In the genomic region with DNA sequence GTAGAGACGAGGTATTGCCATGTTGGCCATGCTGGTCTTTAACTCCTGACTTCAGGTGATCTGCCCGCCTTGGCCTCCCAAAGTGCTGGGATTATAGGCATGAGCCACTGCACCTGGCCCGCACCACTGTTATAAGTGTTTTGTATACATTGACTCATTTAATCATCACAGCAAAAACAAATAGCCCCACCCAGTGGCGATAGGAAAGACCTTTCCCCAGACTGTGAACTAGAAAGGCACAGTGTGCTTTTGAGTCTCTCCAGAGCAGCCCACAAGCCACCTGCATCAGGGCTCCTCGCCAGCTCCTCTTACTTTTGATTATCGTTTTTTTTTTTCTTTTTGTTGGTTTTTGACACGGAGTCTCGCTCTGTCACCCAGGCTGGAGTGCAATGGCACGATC, we compare ENCODE assay signal across 1 cellular context.
TF ChIP-seq lines count a peak whose summit lies in the region.

No MANE protein-coding gene starts in this region.

TF ChIP-seq in IMR-90, 13 proteins besides CTCF, POLR2A, EP300 and RAD21:
- TF ChIP-seq ELK1 (IDR thresholded peaks at IDR 0.05; ENCODE audit: borderline replicate concordance, low read depth, low read length) (no peak), SMC3 (IDR thresholded peaks at IDR 0.05; ENCODE audit: low read depth, low read length) (no peak), RFX5 (IDR thresholded peaks at IDR 0.05; ENCODE audit: low read depth, low read length) (no peak), CEBPB (IDR thresholded peaks at IDR 0.05; ENCODE audit: low read depth, low read length) (no peak), FOS (IDR thresholded peaks at IDR 0.05; ENCODE audit: low read depth, low read length) (no peak), MAZ (IDR thresholded peaks at IDR 0.05; ENCODE audit: borderline replicate concordance, low read depth, low read length) (no peak)
